28 cellular contexts compared by ENCODE assay signal in genomic region chr21:39805983-39806382, GRCh38.
"Had no signal": no experiment of that assay in that cellular context is flagged by ENCODE, and none has a peak within 500 bp of the region (broad histone marks: within the 10 kb centered on the region; RNA-seq: fewer than 3 reads in every experiment).

No MANE protein-coding gene starts in this region.

- H3K9ac ChIP-seq: KMS-11 had no signal

- H3K36me3 ChIP-seq: MG63, SJSA1 had no signal

- H3K4me2 ChIP-seq: KMS-11 had no signal

- H3K27ac ChIP-seq: KMS-11, SJSA1 had no signal

- DNase-seq: activated CD4-positive, alpha-beta T cell treated with anti-CD3 and anti-CD28 coated beads for 48 hours; activated CD4-positive, alpha-beta T cell treated with anti-CD3 and anti-CD28 coated beads, Interleukin-2, amount 50 U/mL, for 4 hours; activated CD4-positive, CD25-positive, alpha-beta regulatory T cell treated with anti-CD3 and anti-CD28 coated beads, Interleukin-2, amount 50 U/mL, for 72 hours; activated CD8-positive, alpha-beta memory T cell treated with anti-CD3 and anti-CD28 coated beads, Interleukin-2, amount 50 U/mL, for 48 hours; activated CD8-positive, alpha-beta T cell treated with anti-CD3 and anti-CD28 coated beads, Interleukin-2, amount 10 ng/mL, durations not matched to agents 7 days and 5 days; activated naive CD4-positive, alpha-beta T cell treated with anti-CD3 and anti-CD28 coated beads, Interleukin-2, amount 50 U/mL, for 16 hours; activated naive CD8-positive, alpha-beta T cell treated with anti-CD3 and anti-CD28 coated beads, Interleukin-2, amount 10 ng/mL, durations not matched to agents 7 days and 5 days; activated T-cell treated with anti-CD3 and anti-CD28 coated beads, Interleukin-2, amount 50 U/mL, for 1 hour; aorta; MG63; MV-4-11; NCI-H1092 treated with DMSO at 0.1 percent for 48 hours; NCI-H1417 treated with DMSO at 0.1 percent for 48 hours; NCI-H1694; NCI-H2029; NCI-H2107; NCI-H2171 treated with DMSO at 0.1 percent for 48 hours; NCI-H226; NCI-H526 treated with DMSO at 0.1 percent for 48 hours; NCI-H82; RPMI8226; SW 1271 had no signal

- H3K4me3 ChIP-seq: MG63, SJSA1 had no signal

- H3K9me3 ChIP-seq: MG63, SJSA1 had no signal

- H3K4me1 ChIP-seq: SJSA1 had no signal

- ATAC-seq: activated CD8-positive, alpha-beta T cell treated with anti-CD3 and anti-CD28 coated beads, Interleukin-2, amount 10 ng/mL, durations not matched to agents 7 days and 5 days; Panc1; Right ventricle myocardium inferior; SK-N-SH treated with all-trans-retinoic acid at 6 μM for 48 hours; WTC11 had no signal

- H3K27me3 ChIP-seq: MG63, SJSA1 had no signal
